In the genomic region with DNA sequence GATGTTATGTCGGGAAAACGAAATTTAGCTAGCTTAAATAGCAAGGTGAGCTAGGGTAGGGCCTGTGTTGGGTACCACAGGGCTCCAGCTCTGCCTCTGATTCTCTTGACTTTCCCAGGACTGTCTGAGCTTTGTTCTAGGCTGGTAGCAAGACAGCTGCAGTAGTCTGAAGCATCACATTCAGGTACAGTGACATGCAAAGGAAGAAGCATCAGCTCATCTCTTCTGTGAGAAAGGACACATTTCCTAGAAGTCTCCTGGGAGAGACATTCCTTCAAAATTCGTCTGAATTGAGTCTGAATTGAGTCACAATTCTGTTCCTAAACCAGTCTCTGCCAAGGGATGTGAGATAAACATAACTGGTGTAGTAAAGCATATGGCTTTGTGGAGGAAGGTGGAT, we compare ENCODE assay signal across 18 cellular contexts. TPM values are rescaled to one million over a fixed set of nuclear protein-coding genes. Genes with fewer than 3 reads are reported as not detected.
DNase-seq lines count a peak whose midpoint lies in the region; ATAC-seq, FAIRE-seq and TF ChIP-seq lines count a peak whose summit lies in the region.
"Had no signal": no experiment of that assay in that cellular context is flagged by ENCODE, and none has a peak within 500 bp of the region (broad histone marks: within the 10 kb centered on the region; RNA-seq: fewer than 3 reads in every experiment).

No MANE protein-coding gene starts in this region.

- SMC1A ChIA-PET in GM12878 (lab: Charles Lee; ENCODE audit: uncharacterized antibody, unreplicated experiment), result interaction anchor here (0.7 to 4.0 kb wide), 19 partner anchors 9 to 248 kb away, joined by 3 to 59 read pairs (median 4); a partner anchor contains a TSS

- in situ Hi-C loops in GM12878 (cut with MboI), result loop anchor here (25.0 kb wide), 1 partner anchor 1303 kb away; no protein-coding TSS in a partner anchor

- H3K36me3 ChIP-seq in GM12878 (ENCODE audit: control insufficient read depth in 2 of 2, insufficient read depth in 2 of 2, low read length in 1 of 2) (no peaks in the 10 kb centered on the region), testis (ENCODE audit: low read depth, missing control alignments) (no peaks in the 10 kb centered on the region)
- H3K36me3 ChIP-seq: breast epithelium, esophagus squamous epithelium had no signal

- H3K4me2 ChIP-seq in GM12878 (ENCODE audit: control insufficient read depth, insufficient read depth), result peak overlapping the region; percentile 44
- H3K4me2 ChIP-seq: PC-9, smooth muscle cell had no signal

- no TSS peak for BruUV-seq in GM12878 (replicated peaks; lab: Mats Ljungman, UMichigan)

- CTCF ChIA-PET in GM12878 (lab: Yijun Ruan, JAX), result interaction anchor here (1.4 to 3.0 kb wide), 5 partner anchors 14 to 187 kb away, joined by 3 to 12 read pairs (median 5); no protein-coding TSS in a partner anchor

- FAIRE-seq in GM12878 (lab: Jason Lieb, UNC), result peak; percentile 85

- intact Hi-C loops in GM12878 (cut with micrococcal nuclease; ENCODE audit: unreplicated experiment) (loop anchor here (1.0 to 5.0 kb wide), 3 partner anchors 23 to 188 kb away; a partner anchor contains a TSS), testis (cut with DNase I; ENCODE audit: low total_unique reads) (no loop called here)

- peak; percentile 8 for DNase-seq in Ammon's horn (ENCODE audit: low spot score)
- DNase-seq in GM12878 (ENCODE audit: low read depth, low spot score), result peak; percentile 62
- DNase-seq in germinal center (ENCODE audit: low spot score), result no peak
- no peak for DNase-seq in testis
- no peak for DNase-seq in hypothalamus (lab: John Stamatoyannopoulos, UW)
- DNase-seq in COLO829 (ENCODE audit: low spot score), result no peak
- DNase-seq: ACHN; activated CD4-positive, alpha-beta memory T cell treated with anti-CD3 and anti-CD28 coated beads, Interleukin-2, amount 10 ng/mL, durations not matched to agents 7 days and 5 days; activated naive CD8-positive, alpha-beta T cell treated with anti-CD3 and anti-CD28 coated beads for 36 hours; activated T-cell treated with anti-CD3 and anti-CD28 coated beads, Interleukin-2, amount 50 U/mL, for 48 hours; esophagus squamous epithelium; NCI-H2029 treated with DMSO at 0.1 percent for 48 hours; NCI-H526 treated with DMSO at 0.1 percent for 48 hours; PC-9 had no signal

- 0% methylated on average over 3 of the region's 3 CpGs for WGBS in GM12878 (ENCODE audit: insufficient coverage, insufficient replicate concordance, low lambda C conversion rate, missing lambda C conversion rate)
- WGBS in testis, 2 donors, result 76 to 77% methylated on average over 3 of the region's 3 CpGs

- H3K79me2 ChIP-seq in GM12878 (ENCODE audit: control insufficient read depth, insufficient read depth, low read length), result no peaks in the 10 kb centered on the region

- POLR2A ChIA-PET in GM12878 (lab: Charles Lee), result interaction anchor here (0.6 to 2.2 kb wide), 11 partner anchors 8 to 71 kb away, joined by 3 to 9 read pairs (median 4); a partner anchor contains a TSS

- no peaks in the 10 kb centered on the region for H4K20me1 ChIP-seq in GM12878 (ENCODE audit: control insufficient read depth, insufficient read depth)

- no peaks in the 10 kb centered on the region; the same call in 2 of the 3 replicates for H3K9me3 ChIP-seq in GM12878 (replicated peaks; ENCODE audit: control insufficient read depth, insufficient read depth, low read length)
- no peaks in the 10 kb centered on the region for H3K9me3 ChIP-seq in testis
- H3K9me3 ChIP-seq: breast epithelium, esophagus squamous epithelium had no signal

- H3K9ac ChIP-seq in GM12878 (ENCODE audit: control insufficient read depth, insufficient read depth, low read length), result peak overlapping the region; percentile 54

- peak overlapping the region; percentile 68 for H2AFZ ChIP-seq in GM12878 (ENCODE audit: control insufficient read depth, low read depth, low read length)
- H2AFZ ChIP-seq: PC-9 had no signal

- peak; percentile 50 for ATAC-seq in GM19351 (IDR thresholded peaks at IDR 0.05; ENCODE audit: unreplicated experiment)
- ATAC-seq in HG03095 (IDR thresholded peaks at IDR 0.05; ENCODE audit: unreplicated experiment), result peak; percentile 41
- ATAC-seq in GM12878, result peak; percentile 78

- TF ChIP-seq CTCF in GM12878 (IDR thresholded peaks at IDR 0.05 in 2 of 3, conservative IDR thresholded peaks at IDR 0.05 in 1 of 3; ENCODE audit: control insufficient read depth in 2 of 3, extremely low read depth in 1 of 3, insufficient read depth in 1 of 3, low read depth in 3 of 3, low read length in 3 of 3) (no peak), testis (IDR thresholded peaks at IDR 0.05) (no peak)

- H3K4me3 ChIP-seq in GM12878, result 0 out of 2 replicates have a peak overlapping the region, but pooled peaks have one; percentile 1
- no peak overlapping the region for H3K4me3 ChIP-seq in testis
- H3K4me3 ChIP-seq: breast epithelium, esophagus squamous epithelium, PC-9, smooth muscle cell had no signal

- TF ChIP-seq EP300 in GM12878 (IDR thresholded peaks at IDR 0.05; ENCODE audit: borderline replicate concordance in 1 of 2, control insufficient read depth in 1 of 2, low read depth in 2 of 2, low read length in 2 of 2), result no peak

- H3K27ac ChIP-seq in GM12878 (ENCODE audit: control insufficient read depth, insufficient read depth) (peak overlapping the region; percentile 95), testis (no peak overlapping the region)
- H3K27ac ChIP-seq: breast epithelium, esophagus squamous epithelium, PC-9 had no signal

- RAD21 ChIA-PET in GM12878 (lab: Charles Lee; ENCODE audit: unreplicated experiment), result interaction anchor here (0.6 to 3.2 kb wide), 10 partner anchors 8 to 281 kb away, joined by 3 to 60 read pairs (median 5); a partner anchor contains a TSS

- no peak for TF ChIP-seq POLR2A in GM12878 (IDR thresholded peaks at IDR 0.05; ENCODE audit: low read depth, low read length)
- no peak for TF ChIP-seq POLR2A in testis (IDR thresholded peaks at IDR 0.05)

- no peaks in the 10 kb centered on the region for H3K27me3 ChIP-seq in GM12878 (replicated peaks in 1 of 2; ENCODE audit: control insufficient read depth in 2 of 2, insufficient read depth in 2 of 2, low read length in 1 of 2)
- no peaks in the 10 kb centered on the region for H3K27me3 ChIP-seq in testis
- H3K27me3 ChIP-seq: breast epithelium, esophagus squamous epithelium had no signal

- TF ChIP-seq RAD21 in GM12878 (IDR thresholded peaks at IDR 0.05; ENCODE audit: insufficient read depth, low read depth, low read length), result no peak

- peaks cover 34% of the 10 kb centered on the region for H3K4me1 ChIP-seq in GM12878 (ENCODE audit: control insufficient read depth, insufficient read depth, low read length)
- no peaks in the 10 kb centered on the region for H3K4me1 ChIP-seq in testis
- H3K4me1 ChIP-seq: breast epithelium, esophagus squamous epithelium had no signal

TF ChIP-seq in GM12878, 131 proteins besides CTCF, POLR2A, EP300 and RAD21:
- no peak for TF ChIP-seq NR2C1 (IDR thresholded peaks at IDR 0.05)
- TF ChIP-seq, protein P1, sequence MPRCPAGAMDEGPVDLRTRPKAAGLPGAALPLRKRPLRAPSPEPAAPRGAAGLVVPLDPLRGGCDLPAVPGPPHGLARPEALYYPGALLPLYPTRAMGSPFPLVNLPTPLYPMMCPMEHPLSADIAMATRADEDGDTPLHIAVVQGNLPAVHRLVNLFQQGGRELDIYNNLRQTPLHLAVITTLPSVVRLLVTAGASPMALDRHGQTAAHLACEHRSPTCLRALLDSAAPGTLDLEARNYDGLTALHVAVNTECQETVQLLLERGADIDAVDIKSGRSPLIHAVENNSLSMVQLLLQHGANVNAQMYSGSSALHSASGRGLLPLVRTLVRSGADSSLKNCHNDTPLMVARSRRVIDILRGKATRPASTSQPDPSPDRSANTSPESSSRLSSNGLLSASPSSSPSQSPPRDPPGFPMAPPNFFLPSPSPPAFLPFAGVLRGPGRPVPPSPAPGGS (IDR thresholded peaks at IDR 0.05; ENCODE audit: borderline replicate concordance, insufficient read depth, low read depth, low read length, poor library complexity, severe bottlenecking), result peak; percentile 1

RNA-seq across cellular contexts. Expression of a gene that starts 8.5 kb away (rescaled TPM):
- 105 and 108 TPM in 2 replicates for total RNA-seq in GM12878 (2013; cell fraction: nucleolus; rRNA removed)
- 16.1 and 17.6 TPM in 2 replicates for total RNA-seq in GM12878 (2014; rRNA removed)
- 21.3 and 21.6 TPM in 2 replicates for total RNA-seq in GM12878 (2014; rRNA removed; fragmentation: Illumina TruSeq; extraction: Trizol)
- total RNA-seq in GM12878 (2021), result 60.8 and 68.3 TPM in 2 replicates
- polyA plus RNA-seq in GM12878 (2011; ENCODE audit: low read depth), result 11.2 TPM
- 30.6 and 52.4 TPM in 2 replicates for polyA plus RNA-seq in GM12878 (2011; rRNA removed)
- 15.2 and 22.8 TPM in 2 replicates for polyA plus RNA-seq in GM12878 (2011; cell fraction: cytosol; rRNA removed)
- polyA plus RNA-seq in GM12878 (2011; cell fraction: nucleus; rRNA removed), result 18.1 and 18.5 TPM in 2 replicates
- 25.6 and 36.3 TPM in 2 replicates for polyA plus RNA-seq in GM12878 (2012)
- polyA plus RNA-seq in GM12878 (2014; fragmentation: Illumina TruSeq; extraction: Trizol), result 28.1 and 33.8 TPM in 2 replicates
- 1 to 10 TPM; 4.8 TPM for polyA plus RNA-seq in GM12878 (2014; fragmentation: Nextera tagmentation; extraction: Ambion mirVana)
- polyA plus RNA-seq in GM12878 (2014; rRNA removed), result 17.9 and 21.7 TPM in 2 replicates
- polyA plus RNA-seq in GM12878 (2016; fragmentation: Nextera tagmentation; extraction: Ambion mirVana), result 10 to 100 TPM; 62.2 to 78.4 TPM
- polyA minus RNA-seq in GM12878 (2011; rRNA and poly(A)+ RNA removed), result 43.8 and 47.2 TPM in 2 replicates
- 15.8 and 16.2 TPM in 2 replicates for polyA minus RNA-seq in GM12878 (2011; cell fraction: cytosol; rRNA and poly(A)+ RNA removed)
- 13.7 and 19.9 TPM in 2 replicates for polyA minus RNA-seq in GM12878 (2011; cell fraction: nucleus; rRNA and poly(A)+ RNA removed)
- total RNA-seq in testis, result 10 to 100 TPM; 40.4 to 49.1 TPM
- polyA plus RNA-seq in testis (ENCODE audit: insufficient read depth, low read depth, low replicate concordance), result 40.2 TPM

Comparison
In these comparisons a context has a peak if more than half of its experiments do, and no peak if none do; other contexts are left out.
1. DNase-seq: peak in Ammon's horn (single experiment) and GM12878 (single experiment); none in germinal center (single experiment), testis (single experiment), hypothalamus (0 of 51) and COLO829 (single experiment).
2. Peak in every context shown above with its lines, with median percentiles within 50 percentile points of each other: ATAC-seq.